Comparison of ENCODE assay signal across 31 cellular contexts in the genomic region with DNA sequence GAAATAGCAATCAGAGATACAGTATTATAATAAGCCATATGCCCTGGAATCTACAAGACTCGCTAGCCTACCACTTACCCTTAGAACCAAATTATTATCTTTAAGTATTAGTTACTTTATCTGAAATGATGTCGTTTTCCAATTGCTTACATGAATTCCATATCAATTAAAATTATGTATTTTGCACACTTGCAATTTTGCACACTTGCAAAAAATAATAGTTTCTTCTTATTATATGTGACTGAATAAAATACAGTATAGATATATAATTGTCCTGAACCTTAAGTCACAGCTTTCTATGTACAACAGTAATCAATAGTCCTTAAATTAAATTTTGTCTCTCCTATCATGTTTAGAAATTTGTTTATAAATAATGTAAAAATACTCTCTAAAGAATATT.
"Had no signal": no experiment of that assay in that cellular context is flagged by ENCODE, and none has a peak within 500 bp of the region (broad histone marks: within the 10 kb centered on the region; RNA-seq: fewer than 3 reads in every experiment).

No MANE protein-coding gene starts in this region.

- H3K4me1 ChIP-seq: ascending aorta had no signal

- H3K4me3 ChIP-seq: ascending aorta, cardiac muscle cell had no signal

- FAIRE-seq: bronchial epithelial cell, TTC549 had no signal

- DNase-seq: activated B cell treated with CpG ODN at 0.5 μM for 24 hours; activated CD4-positive, alpha-beta memory T cell treated with anti-CD3 and anti-CD28 coated beads, Interleukin-2, amount 10 ng/mL, durations not matched to agents 7 days and 5 days; activated CD4-positive, alpha-beta T cell treated with anti-CD3 and anti-CD28 coated beads for 1 hour; activated CD4-positive, alpha-beta T cell treated with anti-CD3 and anti-CD28 coated beads for 36 hours; activated CD4-positive, alpha-beta T cell treated with anti-CD3 and anti-CD28 coated beads for 48 hours; activated CD4-positive, alpha-beta T cell treated with anti-CD3 and anti-CD28 coated beads, Interleukin-2, amount 10 ng/mL, durations not matched to agents 7 days and 5 days; activated CD4-positive, alpha-beta T cell treated with anti-CD3 and anti-CD28 coated beads, Interleukin-2, amount 50 U/mL, for 48 hours; activated CD8-positive, alpha-beta memory T cell treated with anti-CD3 and anti-CD28 coated beads for 24 hours; activated CD8-positive, alpha-beta memory T cell treated with anti-CD3 and anti-CD28 coated beads, Interleukin-2, amount 10 ng/mL, durations not matched to agents 7 days and 5 days; activated CD8-positive, alpha-beta memory T cell treated with anti-CD3 and anti-CD28 coated beads, Interleukin-2, amount 50 U/mL, for 48 hours; activated CD8-positive, alpha-beta T cell treated with anti-CD3 and anti-CD28 coated beads, Interleukin-2, amount 10 ng/mL, durations not matched to agents 7 days and 5 days; activated effector memory CD4-positive, alpha-beta T cell treated with Interleukin-2 at 50 U/mL for 16 hours; activated gamma-delta T cell; activated naive CD4-positive, alpha-beta T cell treated with anti-CD3 and anti-CD28 coated beads, Interleukin-2, amount 10 ng/mL, durations not matched to agents 7 days and 5 days; activated naive CD4-positive, alpha-beta T cell treated with Interleukin-2 at 50 U/mL for 16 hours; activated naive CD8-positive, alpha-beta T cell treated with anti-CD3 and anti-CD28 coated beads, Interleukin-2, amount 10 ng/mL, durations not matched to agents 7 days and 5 days; activated naive CD8-positive, alpha-beta T cell treated with anti-CD3 and anti-CD28 coated beads, Interleukin-2, amount 50 U/mL, for 24 hours; activated T-cell treated with anti-CD3 and anti-CD28 coated beads, Interleukin-2, amount 50 U/mL, for 24 hours; activated T-cell treated with anti-CD3 and anti-CD28 coated beads, Interleukin-2, amount 50 U/mL, for 48 hours; amygdala; anterior cingulate cortex; caudate nucleus; cerebellar nuclear complex; T-helper 2 cell; T-helper 9 cell had no signal

- H3K9me3 ChIP-seq: ascending aorta had no signal

- H3K36me3 ChIP-seq: ascending aorta, cardiac muscle cell had no signal

- H3K27me3 ChIP-seq: ascending aorta, cardiac muscle cell had no signal

- ATAC-seq: activated CD4-positive, alpha-beta T cell treated with anti-CD3 and anti-CD28 coated beads for 36 hours; activated CD4-positive, CD25-positive, alpha-beta regulatory T cell treated with anti-CD3 and anti-CD28 coated beads, Interleukin-2, amount 50 U/mL, for 24 hours; activated CD8-positive, alpha-beta memory T cell treated with anti-CD3 and anti-CD28 coated beads, Interleukin-2, amount 10 ng/mL, durations not matched to agents 7 days and 5 days; activated CD8-positive, alpha-beta T cell treated with anti-CD3 and anti-CD28 coated beads, Interleukin-2, amount 10 ng/mL, durations not matched to agents 7 days and 5 days; activated naive CD8-positive, alpha-beta T cell treated with anti-CD3 and anti-CD28 coated beads, Interleukin-2, amount 50 U/mL, for 24 hours had no signal

- H3K27ac ChIP-seq: ascending aorta, cardiac muscle cell, VCaP had no signal
